In the genomic region with DNA sequence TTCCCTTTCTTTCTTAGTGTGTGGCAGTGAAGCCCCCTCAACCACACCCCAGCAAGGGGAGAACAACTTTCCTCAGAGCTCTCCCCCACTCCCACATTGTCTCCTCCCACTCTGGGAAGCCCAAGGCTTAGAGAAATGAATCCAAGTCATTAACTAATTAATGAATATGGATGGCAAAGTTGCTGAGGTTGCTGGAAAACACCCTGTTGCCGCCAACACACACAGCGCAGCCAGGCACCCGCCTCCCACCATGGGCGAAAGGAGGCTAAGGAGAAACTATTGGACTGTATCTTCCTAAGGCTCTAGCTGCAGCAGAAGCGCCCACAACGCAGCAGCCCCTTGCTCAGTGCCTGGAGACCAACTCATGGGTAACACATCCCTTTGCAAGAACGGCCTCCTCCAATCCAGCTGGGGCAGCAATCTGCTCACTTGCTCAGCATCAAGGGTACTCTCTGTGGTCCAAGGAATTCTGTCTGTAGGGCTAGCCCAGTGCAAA, we compare ENCODE assay signal across 8 cellular contexts. TPM values are rescaled to one million over a fixed set of nuclear protein-coding genes. Genes with fewer than 3 reads are reported as not detected.
A peak's percentile ranks its signal among the peaks of the same experiment; 100 is the strongest.
DNase-seq lines count a peak whose midpoint lies in the region; ATAC-seq and TF ChIP-seq lines count a peak whose summit lies in the region.

No MANE protein-coding gene starts in this region.

- no peaks in the 10 kb centered on the region for H3K9me2 ChIP-seq in MM.1S (replicated peaks; ENCODE audit: insufficient read depth, low read length)

- no peaks in the 10 kb centered on the region for H3K27me3 ChIP-seq in MM.1S (replicated peaks; ENCODE audit: insufficient read depth, low read length)
- no peaks in the 10 kb centered on the region for H3K27me3 ChIP-seq in esophagus muscularis mucosa

- H3K27me3 Mint-ChIP-seq in stimulated activated naive B cell treated with anti-CD40 and anti-IgM and Interleukin-4, amounts not matched to agents 10 μg/mL and 1 μg/mL and 100 μg/mL, for 72 hours, result peaks cover 0 to 10% of the 10 kb centered on the region in 2 donors

- no peak for TF ChIP-seq POLR2A in esophagus muscularis mucosa (IDR thresholded peaks at IDR 0.05; ENCODE audit: low read depth)

- H3K4me1 ChIP-seq in MM.1S (ENCODE audit: low read length) (peaks cover 14% of the 10 kb centered on the region), esophagus muscularis mucosa (peaks cover 82 to 96% (median 88%) of the 10 kb centered on the region in 4 donors)

- H3K4me2 ChIP-seq in MM.1S (ENCODE audit: low read depth, low read length), result peak overlapping the region; percentile 75

- peaks cover 6 to 17% of the 10 kb centered on the region in 2 donors for H3K4me1 Mint-ChIP-seq in stimulated activated naive B cell treated with anti-CD40 and anti-IgM and Interleukin-4, amounts not matched to agents 10 μg/mL and 1 μg/mL and 100 μg/mL, for 72 hours

- WGBS in esophagus muscularis mucosa, result 33% methylated on average over 1 of the region's 7 CpGs

- H3K9me3 Mint-ChIP-seq in stimulated activated naive B cell treated with anti-CD40 and anti-IgM and Interleukin-4, amounts not matched to agents 10 μg/mL and 1 μg/mL and 100 μg/mL, for 72 hours, result peaks cover 0 to 4% of the 10 kb centered on the region in 2 donors

- no peak for TF ChIP-seq EP300 in esophagus muscularis mucosa (IDR thresholded peaks at IDR 0.05)

- H2AFZ ChIP-seq in MM.1S (ENCODE audit: low read length), result peak overlapping the region; percentile 67

- no peak overlapping the region for H3K27ac Mint-ChIP-seq in stimulated activated naive B cell treated with anti-CD40 and anti-IgM and Interleukin-4, amounts not matched to agents 10 μg/mL and 1 μg/mL and 100 μg/mL, for 72 hours

- H3K9ac ChIP-seq in MM.1S (ENCODE audit: low read length), result peak overlapping the region; percentile 58

- H4K20me1 ChIP-seq in MM.1S (ENCODE audit: insufficient read depth, low read length), result no peaks in the 10 kb centered on the region

- peak overlapping the region; percentile 88 to 89 for H3K4me3 Mint-ChIP-seq in stimulated activated naive B cell treated with anti-CD40 and anti-IgM and Interleukin-4, amounts not matched to agents 10 μg/mL and 1 μg/mL and 100 μg/mL, for 72 hours

- no peaks in the 10 kb centered on the region for H3K36me3 ChIP-seq in MM.1S (replicated peaks; ENCODE audit: insufficient read depth, low read length)
- H3K36me3 ChIP-seq in esophagus muscularis mucosa, result no peaks in the 10 kb centered on the region

- TF ChIP-seq CTCF in MM.1S (IDR thresholded peaks at IDR 0.05; ENCODE audit: low read length) (no peak), esophagus muscularis mucosa (IDR thresholded peaks at IDR 0.05) (no peak)

- H3K79me2 ChIP-seq in MM.1S (ENCODE audit: low read length), result no peaks in the 10 kb centered on the region

- H3K4me3 ChIP-seq in MM.1S (ENCODE audit: low read length) (peak overlapping the region; percentile 48), esophagus muscularis mucosa (peak overlapping the region; percentile 32 to 47 (median 37))

- in situ Hi-C loops in G401 (cut with HindIII; ENCODE audit: low sequenced_read_pairs), result no loop called here

- H3K27ac ChIP-seq in MM.1S (ENCODE audit: low read length) (peak overlapping the region; percentile 84), esophagus muscularis mucosa (replicated peaks in 1 of 4) (peak overlapping the region; percentile 88 to 92 (median 92))

- peak; percentile 16 to 45 for ATAC-seq in stimulated activated naive B cell treated with anti-CD40 and anti-IgM and Interleukin-4, amounts not matched to agents 10 μg/mL and 1 μg/mL and 100 μg/mL, for 72 hours (replicated peaks)
- no peak for ATAC-seq in HG03280 (IDR thresholded peaks at IDR 0.05; ENCODE audit: unreplicated experiment)

- no peaks in the 10 kb centered on the region for H3K9me3 ChIP-seq in MM.1S (replicated peaks; ENCODE audit: insufficient read depth, low read length)
- H3K9me3 ChIP-seq in esophagus muscularis mucosa, result no peaks in the 10 kb centered on the region

- intact Hi-C loops in esophagus muscularis mucosa (cut with DNase I), result no loop called here

- no peaks in the 10 kb centered on the region for H3K36me3 Mint-ChIP-seq in stimulated activated naive B cell treated with anti-CD40 and anti-IgM and Interleukin-4, amounts not matched to agents 10 μg/mL and 1 μg/mL and 100 μg/mL, for 72 hours

- DNase-seq in activated gamma-delta T cell (lab: John Stamatoyannopoulos, UW), result peak; percentile 11
- DNase-seq in activated gamma-delta T cell treated with Interleukin-2 at 50 U/mL for 16 hours, result no peak
- DNase-seq in MM.1S, result no peak
- DNase-seq in esophagus muscularis mucosa (ENCODE audit: extremely low spot score), result no peak
- no peak for DNase-seq in stimulated activated naive B cell treated with anti-CD40 and anti-IgM and Interleukin-4, amounts not matched to agents 10 μg/mL and 1 μg/mL and 100 μg/mL, for 72 hours
- no peak for DNase-seq in activated CD4-positive, CD25-positive, alpha-beta regulatory T cell treated with anti-CD3 and anti-CD28 coated beads, Interleukin-2, amount 50 U/mL, for 72 hours
- no peak for DNase-seq in G401 (ENCODE audit: low spot score)

- H3F3A ChIP-seq in MM.1S (ENCODE audit: insufficient read depth, low read length), result peaks cover 15% of the 10 kb centered on the region

RNA-seq across cellular contexts. Expression of gene TSC22D3, which starts 34.2 kb away (rescaled TPM):
- 1,000 to 10,000 TPM in 2 of 4 donors, 100 to 1,000 TPM in 2; 389 to 1,047 (median 786) TPM for total RNA-seq in esophagus muscularis mucosa
- not detected in 2 replicates for total RNA-seq in G401 (2014; rRNA removed; shearing (Covaris generic))

RNA-seq across cellular contexts. Expression of gene NCBP2L, which starts 36.2 kb away (rescaled TPM):
- total RNA-seq in esophagus muscularis mucosa, result not detected
- not detected in 2 replicates for total RNA-seq in G401 (2014; rRNA removed; shearing (Covaris generic))

Comparison
In these comparisons a context has a peak if more than half of its experiments do, and no peak if none do; other contexts are left out.
1. RNA of gene TSC22D3, which starts 34.2 kb away (total RNA-seq): 389 to 1,047 TPM in esophagus muscularis mucosa; not detected in G401; every median in the first group is over 100 times any median in the second.